In genomic region chr1:153760440-153760839, GRCh38 we compare ENCODE assay signal across 33 cellular contexts. TPM values are rescaled to one million over a fixed set of nuclear protein-coding genes. Genes with fewer than 3 reads are reported as not detected.
DNase-seq lines count a peak whose midpoint lies in the region; ATAC-seq and TF ChIP-seq lines count a peak whose summit lies in the region.
"Had no signal": no experiment of that assay in that cellular context is flagged by ENCODE, and none has a peak within 500 bp of the region (broad histone marks: within the 10 kb centered on the region; RNA-seq: fewer than 3 reads in every experiment).

No MANE protein-coding gene starts in this region.

- ATAC-seq in activated T-helper 17 cell treated with anti-CD3 and anti-CD28 coated beads, Interleukin-2, amount 50 U/mL, for 72 hours (replicated peaks) = no peak
- ATAC-seq: mucosa of descending colon, natural killer cell, upper lobe of right lung had no signal

- H3K4me3 ChIP-seq in breast epithelium = no peak overlapping the region
- no peak overlapping the region for H3K4me3 ChIP-seq in lower leg skin (ENCODE audit: low read depth, poor library complexity, severe bottlenecking)
- H3K4me3 ChIP-seq: cardiac muscle cell, colonic mucosa, hepatocyte, mucosa of descending colon, upper lobe of right lung had no signal

- DNase-seq in MCF 10A (ENCODE audit: unreplicated experiment) (peak; percentile 28), breast epithelium (ENCODE audit: low spot score in 2 of 2) (no peak), endothelial cell (ENCODE audit: low spot score) (no peak), nephron progenitor cell (no peak), SIG-M5 (lab: John Stamatoyannopoulos, UW) (no peak), NCI-H2227 (lab: John Stamatoyannopoulos, UW; ENCODE audit: unreplicated experiment) (no peak), lower leg skin (ENCODE audit: low spot score in 2 of 2) (no peak)
- DNase-seq: 8988T; activated CD4-positive, alpha-beta T cell treated with anti-CD3 and anti-CD28 coated beads for 48 hours; AML-193; anterior cingulate cortex; CD4-positive, alpha-beta T cell; colonic mucosa; DMS79 treated with DMSO at 0.1 percent for 48 hours; effector CD8-positive, alpha-beta T cell; H7; mucosa of descending colon; natural killer cell; NCI-H1417 treated with DMSO at 0.1 percent for 48 hours; NCI-H2081; NCI-H2227 treated with DMSO at 0.1 percent for 48 hours; NCI-H69; retina; Right ventricle myocardium superior; small intestine; stimulated activated naive CD4-positive, alpha-beta T cell treated with Interleukin-2 at 50 U/mL for 16 hours; upper lobe of right lung had no signal

- TF ChIP-seq CTCF in MCF 10A (IDR thresholded peaks at IDR 0.05; ENCODE audit: unreplicated experiment) = no peak
- no peak for TF ChIP-seq CTCF in breast epithelium (IDR thresholded peaks at IDR 0.05)
- TF ChIP-seq CTCF in endothelial cell (IDR thresholded peaks at IDR 0.05; ENCODE audit: unreplicated experiment) = no peak
- TF ChIP-seq CTCF in nephron progenitor cell (IDR thresholded peaks at IDR 0.05) = no peak
- no peak for TF ChIP-seq CTCF in lower leg skin (IDR thresholded peaks at IDR 0.05)

- no peaks in the 10 kb centered on the region for H3K27me3 ChIP-seq in breast epithelium
- H3K27me3 ChIP-seq: cardiac muscle cell, colonic mucosa, hepatocyte, upper lobe of right lung had no signal

- peak overlapping the region; percentile 52 for H3K27ac Mint-ChIP-seq in MCF 10A (ENCODE audit: low read depth, unreplicated experiment)
- no peak overlapping the region for H3K27ac Mint-ChIP-seq in endothelial cell (ENCODE audit: unreplicated experiment)
- H3K27ac Mint-ChIP-seq in nephron progenitor cell = peak overlapping the region; percentile 36
- H3K27ac Mint-ChIP-seq in activated T-helper 17 cell treated with anti-CD3 and anti-CD28 coated beads, Interleukin-2, amount 50 U/mL, for 72 hours = no peak overlapping the region
- H3K27ac Mint-ChIP-seq: activated naive CD8-positive, alpha-beta T cell; CD4-positive, alpha-beta T cell; natural killer cell; T-helper 2 cell treated with Interferon-gamma antibody and Interleukin-4, amounts not matched to agents 5 μg/mL and 100 μg/mL, for 36 hours had no signal

- H3K4me1 Mint-ChIP-seq in MCF 10A (ENCODE audit: insufficient read depth, unreplicated experiment) (no peaks in the 10 kb centered on the region), endothelial cell (ENCODE audit: unreplicated experiment) (peaks cover 45% of the 10 kb centered on the region), nephron progenitor cell (peaks cover 16% of the 10 kb centered on the region)
- no peaks in the 10 kb centered on the region for H3K4me1 Mint-ChIP-seq in activated T-helper 17 cell treated with anti-CD3 and anti-CD28 coated beads, Interleukin-2, amount 50 U/mL, for 72 hours
- H3K4me1 Mint-ChIP-seq: natural killer cell had no signal

- H3K4me1 ChIP-seq in breast epithelium = no peaks in the 10 kb centered on the region
- H3K4me1 ChIP-seq: colonic mucosa, upper lobe of right lung had no signal

- H3K36me3 Mint-ChIP-seq in MCF 10A (ENCODE audit: insufficient read depth, unreplicated experiment) (peaks cover 84% of the 10 kb centered on the region), endothelial cell (ENCODE audit: low read depth, unreplicated experiment) (peaks cover 45% of the 10 kb centered on the region), nephron progenitor cell (ENCODE audit: low read depth) (peaks cover 76% of the 10 kb centered on the region)
- H3K36me3 Mint-ChIP-seq in activated T-helper 17 cell treated with anti-CD3 and anti-CD28 coated beads, Interleukin-2, amount 50 U/mL, for 72 hours (ENCODE audit: low read depth) = peaks cover 97% of the 10 kb centered on the region

- H3K27me3 Mint-ChIP-seq in MCF 10A (ENCODE audit: insufficient read depth, unreplicated experiment) (no peaks in the 10 kb centered on the region), endothelial cell (ENCODE audit: unreplicated experiment) (peaks cover 2% of the 10 kb centered on the region), nephron progenitor cell (ENCODE audit: low read depth, poor library complexity) (no peaks in the 10 kb centered on the region)
- H3K27me3 Mint-ChIP-seq in activated T-helper 17 cell treated with anti-CD3 and anti-CD28 coated beads, Interleukin-2, amount 50 U/mL, for 72 hours = no peaks in the 10 kb centered on the region
- H3K27me3 Mint-ChIP-seq: activated naive CD8-positive, alpha-beta T cell; CD4-positive, alpha-beta T cell had no signal

- WGBS in lower leg skin, 2 donors = 94 to 96% methylated on average over 4 of the region's 4 CpGs

- POLR2A ChIA-PET in MCF 10A (lab: Yijun Ruan, JAX) = no interaction called here

- H3K4me3 Mint-ChIP-seq in MCF 10A (ENCODE audit: unreplicated experiment) (no peak overlapping the region), endothelial cell (ENCODE audit: unreplicated experiment) (peak overlapping the region; percentile 8), nephron progenitor cell (no peak overlapping the region)
- H3K4me3 Mint-ChIP-seq in activated T-helper 17 cell treated with anti-CD3 and anti-CD28 coated beads, Interleukin-2, amount 50 U/mL, for 72 hours = no peak overlapping the region
- H3K4me3 Mint-ChIP-seq: activated naive CD8-positive, alpha-beta T cell; CD4-positive, alpha-beta T cell; natural killer cell; T-helper 2 cell treated with Interferon-gamma antibody and Interleukin-4, amounts not matched to agents 5 μg/mL and 100 μg/mL, for 36 hours had no signal

- no peak for TF ChIP-seq POLR2A in breast epithelium (IDR thresholded peaks at IDR 0.05)
- TF ChIP-seq POLR2A in lower leg skin (IDR thresholded peaks at IDR 0.05) = no peak

- CTCF ChIA-PET in MCF 10A (lab: Yijun Ruan, JAX) = interaction anchor here (2.5 kb wide), 1 partner anchor 10 kb away, joined by 8 read pairs; no protein-coding TSS in a partner anchor

- no peaks in the 10 kb centered on the region for H3K9me3 ChIP-seq in breast epithelium
- H3K9me3 ChIP-seq: colonic mucosa, mucosa of descending colon, upper lobe of right lung had no signal

- no TSS peak for BruUV-seq in MCF 10A (replicated peaks; lab: Mats Ljungman, UMichigan)

- H3K9me3 Mint-ChIP-seq in MCF 10A (ENCODE audit: unreplicated experiment) = no peaks in the 10 kb centered on the region
- H3K9me3 Mint-ChIP-seq in endothelial cell (ENCODE audit: unreplicated experiment) = no peaks in the 10 kb centered on the region
- no peaks in the 10 kb centered on the region for H3K9me3 Mint-ChIP-seq in nephron progenitor cell
- H3K9me3 Mint-ChIP-seq in activated T-helper 17 cell treated with anti-CD3 and anti-CD28 coated beads, Interleukin-2, amount 50 U/mL, for 72 hours = no peaks in the 10 kb centered on the region
- H3K9me3 Mint-ChIP-seq: CD4-positive, alpha-beta T cell; natural killer cell; T-helper 2 cell treated with Interferon-gamma antibody and Interleukin-4, amounts not matched to agents 5 μg/mL and 100 μg/mL, for 36 hours had no signal

- intact Hi-C loops in MCF 10A (cut with micrococcal nuclease) = no loop called here
- intact Hi-C loops in breast epithelium (cut with DNase I; ENCODE audit: low total_unique reads) = no loop called here
- intact Hi-C loops in lower leg skin (cut with DNase I; ENCODE audit: low total_unique reads) = loop anchor here (10.0 kb wide), 1 partner anchor 246 kb away; no protein-coding TSS in a partner anchor

- H3K36me3 ChIP-seq in breast epithelium = peaks cover 5% of the 10 kb centered on the region
- H3K36me3 ChIP-seq: colonic mucosa had no signal

- no peak overlapping the region for H3K27ac ChIP-seq in breast epithelium
- H3K27ac ChIP-seq: cardiac muscle cell, colonic mucosa, hepatocyte, KMS-11, upper lobe of right lung had no signal

RNA-seq across cellular contexts. Expression of gene SLC27A3, which starts 14.8 kb away (rescaled TPM):
- 11.1 and 12.8 TPM in 2 replicates for total RNA-seq in MCF 10A (2022)
- 10 to 100 TPM; 23.0 to 36.2 (median 31.5) TPM for total RNA-seq in breast epithelium
- 72.7 TPM for total RNA-seq in endothelial cell (ENCODE audit: unreplicated experiment)
- total RNA-seq in activated T-helper 17 cell treated with anti-CD3 and anti-CD28 coated beads, Interleukin-2, amount 50 U/mL, for 72 hours = 1 to 10 TPM; 9.7 to 9.8 TPM
- 10 to 100 TPM; 21.6 to 70.3 (median 45.3) TPM for total RNA-seq in lower leg skin

RNA-seq across cellular contexts. Expression of gene INTS3, which starts 32.6 kb away (rescaled TPM):
- total RNA-seq in MCF 10A (2022) (68.7 and 88.3 TPM in 2 replicates), breast epithelium (10 to 100 TPM; 46.5 to 53.4 (median 51.7) TPM), endothelial cell (ENCODE audit: unreplicated experiment) (69.4 TPM), lower leg skin (10 to 100 TPM; 28.0 to 31.5 (median 29.6) TPM)
- 100 to 1,000 TPM in 1 of 2 donors, 10 to 100 TPM in 1; 49.5 to 103 TPM for total RNA-seq in activated T-helper 17 cell treated with anti-CD3 and anti-CD28 coated beads, Interleukin-2, amount 50 U/mL, for 72 hours

Comparison
In these comparisons a context has a peak if more than half of its experiments do, and no peak if none do; other contexts are left out.
1. H3K27ac Mint-ChIP-seq: peak in MCF 10A (single experiment) and nephron progenitor cell (single experiment); none in endothelial cell (single experiment) and activated T-helper 17 cell treated with anti-CD3 and anti-CD28 coated beads, Interleukin-2, amount 50 U/mL, for 72 hours (single experiment).